17 cellular contexts compared by ENCODE assay signal in genomic region chr5:120599576-120599975, GRCh38.
A peak's percentile ranks its signal among the peaks of the same experiment; 100 is the strongest.
DNase-seq lines count a peak whose midpoint lies in the region; ATAC-seq, FAIRE-seq and TF ChIP-seq lines count a peak whose summit lies in the region.
"Had no signal": no experiment of that assay in that cellular context is flagged by ENCODE, and none has a peak within 500 bp of the region (broad histone marks: within the 10 kb centered on the region; RNA-seq: fewer than 3 reads in every experiment).

No MANE protein-coding gene starts in this region.

- no peak overlapping the region for H3K4me3 Mint-ChIP-seq in astrocyte (ENCODE audit: unreplicated experiment)
- H3K4me3 Mint-ChIP-seq: activated T-cell treated with anti-CD3 and anti-CD28 coated beads, Interleukin-2, amount 50 U/mL, for 4 hours; brain; stimulated activated naive CD8-positive, alpha-beta T cell treated with anti-CD3 and anti-CD28 coated beads, Interleukin-15, Interleukin-2, amounts not matched to agents 100 ng/mL and 50 ng/mL, for 24 hours had no signal

- peak; percentile 69 for DNase-seq in Daoy (ENCODE audit: low read depth)
- DNase-seq in NB4 (ENCODE audit: low read depth) = peak; percentile 8
- DNase-seq in astrocyte (ENCODE audit: low read depth) = peak; percentile 78
- peak; percentile 47 for DNase-seq in kidney tubule cell (ENCODE audit: low spot score)
- DNase-seq in stimulated activated CD4-positive, alpha-beta T cell treated with anti-CD3 and anti-CD28 coated beads, Interleukin-15, amount 100 ng/mL, for 24 hours = no peak
- DNase-seq: activated T-cell treated with anti-CD3 and anti-CD28 coated beads, Interleukin-2, amount 50 U/mL, for 4 hours; midbrain; MV-4-11; NCI-H446; SHP77; stimulated activated CD4-positive, alpha-beta T cell treated with anti-CD3 and anti-CD28 coated beads, Interleukin-4, amount 100 ng/mL, for 24 hours had no signal

- peaks cover 34% of the 10 kb centered on the region for H3K79me2 ChIP-seq in astrocyte (ENCODE audit: insufficient read depth, low read length)

- H2AFZ ChIP-seq in astrocyte (ENCODE audit: low read depth, low read length) = no peak overlapping the region

- H3K4me3 ChIP-seq in NB4 (ENCODE audit: low read depth, low read length) (no peak overlapping the region), astrocyte (ENCODE audit: insufficient read depth, low read depth, low read length) (peak overlapping the region; percentile 5)

- no peaks in the 10 kb centered on the region for H3K27me3 ChIP-seq in astrocyte (ENCODE audit: insufficient read depth, low read length)

- no peak for TF ChIP-seq POLR2A in NB4 (IDR thresholded peaks at IDR 0.05; ENCODE audit: extremely low read depth, insufficient read length)

- H3K27me3 Mint-ChIP-seq in astrocyte (ENCODE audit: low read depth, unreplicated experiment) = no peaks in the 10 kb centered on the region
- H3K27me3 Mint-ChIP-seq: brain; stimulated activated naive CD8-positive, alpha-beta T cell treated with anti-CD3 and anti-CD28 coated beads, Interleukin-15, Interleukin-2, amounts not matched to agents 100 ng/mL and 50 ng/mL, for 24 hours had no signal

- H3K4me2 ChIP-seq in astrocyte (ENCODE audit: low read length) = peak overlapping the region; percentile 72

- peak overlapping the region; percentile 15 for H3K9ac ChIP-seq in astrocyte (ENCODE audit: low read length)

- no peaks in the 10 kb centered on the region for H3K9me3 Mint-ChIP-seq in astrocyte (ENCODE audit: unreplicated experiment)

- H3K36me3 ChIP-seq in astrocyte (ENCODE audit: insufficient read depth, low read length) = no peaks in the 10 kb centered on the region

- FAIRE-seq in astrocyte (lab: Jason Lieb, UNC) = peak; percentile 64
- FAIRE-seq: endothelial cell of umbilical vein had no signal

- H3K4me1 ChIP-seq in astrocyte (ENCODE audit: insufficient read depth, low read length) = peaks cover 14% of the 10 kb centered on the region

- no peak for ATAC-seq in GM19455 (IDR thresholded peaks at IDR 0.05; ENCODE audit: unreplicated experiment)
- ATAC-seq in HG02571 (IDR thresholded peaks at IDR 0.05; ENCODE audit: unreplicated experiment) = no peak
- ATAC-seq in HG03439 (IDR thresholded peaks at IDR 0.05; ENCODE audit: unreplicated experiment) = no peak
- ATAC-seq: activated T-cell treated with anti-CD3 and anti-CD28 coated beads, Interleukin-2, amount 50 U/mL, for 4 hours had no signal

- peaks cover 6% of the 10 kb centered on the region for H3K9me3 ChIP-seq in astrocyte (ENCODE audit: insufficient read depth, low read depth, low read length)

- peaks cover 23% of the 10 kb centered on the region for H3K4me1 Mint-ChIP-seq in astrocyte (ENCODE audit: low read depth, unreplicated experiment)
- H3K4me1 Mint-ChIP-seq: brain had no signal

- H3K27ac Mint-ChIP-seq in astrocyte (ENCODE audit: unreplicated experiment) = no peak overlapping the region
- H3K27ac Mint-ChIP-seq: brain; stimulated activated naive CD8-positive, alpha-beta T cell treated with anti-CD3 and anti-CD28 coated beads, Interleukin-15, Interleukin-2, amounts not matched to agents 100 ng/mL and 50 ng/mL, for 24 hours had no signal

- TF ChIP-seq CTCF in NB4 (IDR thresholded peaks at IDR 0.05; ENCODE audit: low read depth, low read length) (no peak), astrocyte (IDR thresholded peaks at IDR 0.05; ENCODE audit: insufficient read depth, low read depth, low read length) (no peak)

- H3K36me3 Mint-ChIP-seq in astrocyte (ENCODE audit: low read depth, unreplicated experiment) = no peaks in the 10 kb centered on the region
- H3K36me3 Mint-ChIP-seq: brain had no signal

- H4K20me1 ChIP-seq in astrocyte (ENCODE audit: insufficient read depth, low read length) = no peaks in the 10 kb centered on the region

- H3K27ac ChIP-seq in astrocyte (ENCODE audit: low read depth, low read length) = peak overlapping the region; percentile 24
